Comparison of ENCODE assay signal across 8 cellular contexts in the genomic region with DNA sequence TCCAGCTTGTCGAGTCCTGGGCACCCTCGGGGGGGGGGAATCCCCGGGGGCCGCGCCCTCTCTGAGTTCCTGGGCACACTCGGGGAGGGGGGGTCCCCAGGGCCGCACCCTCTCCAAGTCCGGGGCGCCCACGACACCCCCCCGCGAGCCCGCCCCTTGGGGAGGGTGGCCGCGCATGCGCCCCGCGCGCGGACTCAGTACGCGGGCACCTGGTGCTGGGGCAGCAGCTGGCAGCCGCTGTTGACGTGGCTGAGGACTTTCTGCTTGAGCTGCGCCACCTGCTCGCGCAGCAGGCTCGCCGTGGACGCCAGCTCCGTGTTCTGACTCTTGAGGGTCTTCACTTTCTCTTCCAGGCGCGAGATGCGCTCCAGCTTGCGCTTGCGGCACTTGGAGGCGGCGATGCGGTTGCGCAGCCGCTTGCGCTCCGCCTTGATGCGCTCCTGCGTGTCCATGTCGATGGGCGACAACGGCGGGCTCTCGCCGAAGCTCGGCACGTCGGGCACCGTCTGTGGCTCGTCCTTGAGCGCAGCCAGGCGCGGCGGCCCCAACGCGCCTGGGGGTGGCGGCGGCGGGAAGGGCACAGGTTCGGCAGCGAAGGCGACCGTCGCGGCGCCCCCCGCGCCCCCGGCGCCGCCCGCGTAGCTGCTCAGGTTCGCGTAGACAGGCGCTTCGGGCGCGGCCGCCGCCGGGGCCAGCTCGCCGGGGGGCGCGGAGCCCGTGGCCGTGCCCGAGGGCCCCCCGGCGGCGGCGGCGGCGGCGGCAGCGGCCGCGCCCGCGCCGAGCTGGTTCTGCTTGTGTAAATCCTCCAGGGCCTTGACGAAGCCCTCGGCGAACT. TPM values are rescaled to one million over a fixed set of nuclear protein-coding genes. Genes with fewer than 3 reads are reported as not detected.
DNase-seq lines count a peak whose midpoint lies in the region; TF ChIP-seq lines count a peak whose summit lies in the region.

No MANE protein-coding gene starts in this region.

- H3K27me3 ChIP-seq in BE2C (no peaks in the 10 kb centered on the region), osteoblast (ENCODE audit: insufficient read depth, low read length) (no peaks in the 10 kb centered on the region)

- H3K36me3 Mint-ChIP-seq in activated naive CD8-positive, alpha-beta T cell: peaks cover 9% of the 10 kb centered on the region
- H3K36me3 Mint-ChIP-seq in type B pancreatic cell: peaks cover 8% of the 10 kb centered on the region

- in situ Hi-C loops in SK-MEL-5 (cut with HindIII; ENCODE audit: low pct_unique_long_range_greater_than_20kb, low sequenced_read_pairs): no loop called here

- intact Hi-C loops in head of caudate nucleus (cut with DNase I): loop anchor here (2.0 kb wide), 2 partner anchors 24 to 138 kb away; a partner anchor contains a TSS

- H3K4me3 ChIP-seq in BE2C (ENCODE audit: low read depth, low read length) (peak overlapping the region; percentile 96), osteoblast (ENCODE audit: insufficient read depth, low read length) (peak overlapping the region; percentile 90)

- H3K79me2 ChIP-seq in osteoblast (ENCODE audit: insufficient read depth, low read length): peaks cover 55% of the 10 kb centered on the region

- DNase-seq in BE2C: peak; percentile 84
- peak; percentile 86 for DNase-seq in GM19238 (ENCODE audit: insufficient read length, low spot score)
- DNase-seq in Kasumi-1 (lab: John Stamatoyannopoulos, UW): peak; percentile 33 to 34
- DNase-seq in SK-MEL-5 (ENCODE audit: low read depth, low spot score): peak; percentile 63
- peak in 41 of 42 donors; percentile 69 to 90 (median 81) for DNase-seq in head of caudate nucleus
- peak; percentile 97 for DNase-seq in osteoblast (ENCODE audit: insufficient read length, low spot score, missing footprints)
- peak; percentile 79 for DNase-seq in type B pancreatic cell (ENCODE audit: extremely low spot score, unreplicated experiment)

- H2AFZ ChIP-seq in osteoblast (ENCODE audit: low read length): no peak overlapping the region

- H3K4me1 Mint-ChIP-seq in activated naive CD8-positive, alpha-beta T cell (ENCODE audit: low read depth): peaks cover 45% of the 10 kb centered on the region
- H3K4me1 Mint-ChIP-seq in type B pancreatic cell (ENCODE audit: unreplicated experiment): peaks cover 24% of the 10 kb centered on the region

- H3K9me3 Mint-ChIP-seq in activated naive CD8-positive, alpha-beta T cell (ENCODE audit: low read depth): no peaks in the 10 kb centered on the region
- H3K9me3 Mint-ChIP-seq in type B pancreatic cell: no peaks in the 10 kb centered on the region

- H3K4me3 Mint-ChIP-seq in activated naive CD8-positive, alpha-beta T cell: peak overlapping the region; percentile 98
- peak overlapping the region; percentile 92 for H3K4me3 Mint-ChIP-seq in type B pancreatic cell

- H3K27me3 Mint-ChIP-seq in activated naive CD8-positive, alpha-beta T cell: no peaks in the 10 kb centered on the region
- H3K27me3 Mint-ChIP-seq in type B pancreatic cell: peaks cover 6% of the 10 kb centered on the region

- H3K27ac ChIP-seq in osteoblast (ENCODE audit: low read depth, low read length): peak overlapping the region; percentile 92

- H3K36me3 ChIP-seq in BE2C: peaks cover 22% of the 10 kb centered on the region
- peaks cover 14% of the 10 kb centered on the region for H3K36me3 ChIP-seq in osteoblast (ENCODE audit: insufficient read depth, low read length)

- TF ChIP-seq CTCF in BE2C (IDR thresholded peaks at IDR 0.05; ENCODE audit: low read depth, low read length) (no peak), osteoblast (IDR thresholded peaks at IDR 0.05; ENCODE audit: extremely low read depth, low read depth, low read length) (no peak), type B pancreatic cell (conservative IDR thresholded peaks at IDR 0.05) (no peak)

- H3K9me3 ChIP-seq in BE2C (no peaks in the 10 kb centered on the region), osteoblast (ENCODE audit: low read depth, low read length) (no peaks in the 10 kb centered on the region)

- H3K4me1 ChIP-seq in BE2C (peaks cover 9% of the 10 kb centered on the region), osteoblast (ENCODE audit: insufficient read depth, low read length) (peaks cover 36% of the 10 kb centered on the region)

- H4K20me1 ChIP-seq in osteoblast (ENCODE audit: insufficient read depth, low read length): peaks cover 28% of the 10 kb centered on the region

- peak overlapping the region; percentile 65 for H3K4me2 ChIP-seq in osteoblast (ENCODE audit: insufficient read depth, low read length)

- peak overlapping the region; percentile 93 for H3K27ac Mint-ChIP-seq in activated naive CD8-positive, alpha-beta T cell
- H3K27ac Mint-ChIP-seq in type B pancreatic cell: peak overlapping the region; percentile 99

RNA-seq across cellular contexts. Expression of a gene that starts 1.0 kb away (rescaled TPM):
- 386 TPM for polyA plus RNA-seq in BE2C (2012; ENCODE audit: insufficient read depth, insufficient read length, low read depth)
- total RNA-seq in SK-MEL-5 (2014; rRNA removed; shearing (Covaris generic)): 21.7 and 29.2 TPM in 2 replicates
- polyA plus RNA-seq in SK-MEL-5 (2015; cell fraction: cytosol; rRNA removed): 87.2 and 101 TPM in 2 replicates
- polyA plus RNA-seq in SK-MEL-5 (2015; cell fraction: nucleus; rRNA removed): 15.6 and 20.1 TPM in 2 replicates
- total RNA-seq in osteoblast (170 and 172 TPM in 2 replicates), type B pancreatic cell (ENCODE audit: low replicate concordance) (126 and 232 TPM in 2 replicates)

RNA-seq across cellular contexts. Expression of a gene that starts 6.2 kb away (rescaled TPM):
- polyA plus RNA-seq in BE2C (2012; ENCODE audit: insufficient read depth, insufficient read length, low read depth): 2.2 TPM
- 0.08 TPM in 1 of 2 replicates, not detected in the other for total RNA-seq in SK-MEL-5 (2014; rRNA removed; shearing (Covaris generic))
- polyA plus RNA-seq in SK-MEL-5 (2015; cell fraction: cytosol; rRNA removed): 0.07 TPM in 1 of 2 replicates, not detected in the other
- polyA plus RNA-seq in SK-MEL-5 (2015; cell fraction: nucleus; rRNA removed): 0.53 and 0.83 TPM in 2 replicates
- total RNA-seq in osteoblast (2.5 and 3.5 TPM in 2 replicates), type B pancreatic cell (ENCODE audit: low replicate concordance) (7.8 and 10.2 TPM in 2 replicates)

RNA-seq across cellular contexts. Expression of a gene that starts 42.4 kb away (rescaled TPM):
- 534 TPM for polyA plus RNA-seq in BE2C (2012; ENCODE audit: insufficient read depth, insufficient read length, low read depth)
- 221 and 250 TPM in 2 replicates for total RNA-seq in SK-MEL-5 (2014; rRNA removed; shearing (Covaris generic))
- polyA plus RNA-seq in SK-MEL-5 (2015; cell fraction: cytosol; rRNA removed): 308 and 318 TPM in 2 replicates
- 83.4 and 96.2 TPM in 2 replicates for polyA plus RNA-seq in SK-MEL-5 (2015; cell fraction: nucleus; rRNA removed)
- total RNA-seq in osteoblast (74.3 and 74.6 TPM in 2 replicates), type B pancreatic cell (ENCODE audit: low replicate concordance) (196 and 223 TPM in 2 replicates)

RNA-seq across cellular contexts. Expression of a gene that starts 54.2 kb away (rescaled TPM):
- 7.3 TPM for polyA plus RNA-seq in BE2C (2012; ENCODE audit: insufficient read depth, insufficient read length, low read depth)
- 0.26 TPM in 1 of 2 replicates, not detected in the other for total RNA-seq in SK-MEL-5 (2014; rRNA removed; shearing (Covaris generic))
- polyA plus RNA-seq in SK-MEL-5 (2015; cell fraction: cytosol; rRNA removed): not detected in 2 replicates
- polyA plus RNA-seq in SK-MEL-5 (2015; cell fraction: nucleus; rRNA removed): 0.77 and 1.9 TPM in 2 replicates
- total RNA-seq in osteoblast (under 0.01 TPM in 1 of 2 replicates, not detected in the other), type B pancreatic cell (ENCODE audit: low replicate concordance) (0.33 and 0.89 TPM in 2 replicates)

RNA-seq across cellular contexts. Expression of a gene that starts 59.9 kb away (rescaled TPM):
- polyA plus RNA-seq in BE2C (2012; ENCODE audit: insufficient read depth, insufficient read length, low read depth): 3.2 TPM
- total RNA-seq in SK-MEL-5 (2014; rRNA removed; shearing (Covaris generic)): 8.1 and 10.5 TPM in 2 replicates
- polyA plus RNA-seq in SK-MEL-5 (2015; cell fraction: cytosol; rRNA removed): 8.1 and 16.6 TPM in 2 replicates
- polyA plus RNA-seq in SK-MEL-5 (2015; cell fraction: nucleus; rRNA removed): 18.1 and 24.7 TPM in 2 replicates
- 31.1 and 56.3 TPM in 2 replicates for total RNA-seq in osteoblast
- total RNA-seq in type B pancreatic cell (ENCODE audit: low replicate concordance): 28.8 and 46.7 TPM in 2 replicates

Comparison
In these comparisons a context has a peak if more than half of its experiments do, and no peak if none do; other contexts are left out.
1. Peak in every context shown above with its lines: DNase-seq, H3K4me3 ChIP-seq and H3K27ac ChIP-seq.
2. DNase-seq: peak in every context shown above with its lines; median percentile 97 in osteoblast; 86 in GM19238; 84 in BE2C; 81 in head of caudate nucleus; 79 in type B pancreatic cell; 63 in SK-MEL-5; 34 in Kasumi-1.